In genomic region chr17:17704931-17705330, GRCh38 we compare ENCODE assay signal across 19 cellular contexts. TPM values are rescaled to one million over a fixed set of nuclear protein-coding genes. Genes with fewer than 3 reads are reported as not detected.
DNase-seq lines count a peak whose midpoint lies in the region; TF ChIP-seq lines count a peak whose summit lies in the region.
"Had no signal": no experiment of that assay in that cellular context is flagged by ENCODE, and none has a peak within 500 bp of the region (broad histone marks: within the 10 kb centered on the region; RNA-seq: fewer than 3 reads in every experiment).

No MANE protein-coding gene starts in this region.

- H3K27me3 Mint-ChIP-seq in activated CD4-positive, alpha-beta T cell treated with anti-CD3 and anti-CD28 coated beads, Interleukin-2, amount 10 ng/mL, durations not matched to agents 7 days and 5 days: no peaks in the 10 kb centered on the region
- no peaks in the 10 kb centered on the region for H3K27me3 Mint-ChIP-seq in activated CD4-positive, alpha-beta T cell treated with anti-CD3 and anti-CD28 coated beads, Interleukin-2, amount 10 ng/mL, durations not matched to agents 24 days and 14 days
- H3K27me3 Mint-ChIP-seq in mesothelial cell of epicardium (ENCODE audit: low read depth): no peaks in the 10 kb centered on the region
- H3K27me3 Mint-ChIP-seq: CD4-positive, CD25-positive, alpha-beta regulatory T cell; CD8-positive, alpha-beta memory T cell had no signal

- H3K4me3 ChIP-seq in spleen: no peak overlapping the region
- H3K4me3 ChIP-seq: HAP-1 had no signal

- POLR2A ChIA-PET in activated CD4-positive, alpha-beta T cell treated with anti-CD3 and anti-CD28 coated beads, Interleukin-2, amount 10 ng/mL, durations not matched to agents 7 days and 5 days (lab: Charles Lee): no interaction called here
- POLR2A ChIA-PET in RWPE1 (lab: Yijun Ruan, JAX; ENCODE audit: low non-redundant PET): no interaction called here

- H3K4me3 Mint-ChIP-seq in activated CD4-positive, alpha-beta T cell treated with anti-CD3 and anti-CD28 coated beads, Interleukin-2, amount 10 ng/mL, durations not matched to agents 7 days and 5 days: no peak overlapping the region
- no peak overlapping the region for H3K4me3 Mint-ChIP-seq in activated CD4-positive, alpha-beta T cell treated with anti-CD3 and anti-CD28 coated beads, Interleukin-2, amount 10 ng/mL, durations not matched to agents 24 days and 14 days
- no peak overlapping the region for H3K4me3 Mint-ChIP-seq in mesothelial cell of epicardium
- H3K4me3 Mint-ChIP-seq: CD4-positive, CD25-positive, alpha-beta regulatory T cell; CD8-positive, alpha-beta memory T cell had no signal

- peaks cover 0 to 17% (median 0%) of the 10 kb centered on the region in 6 donors for H3K36me3 ChIP-seq in spleen

- DNase-seq in activated CD4-positive, alpha-beta T cell treated with anti-CD3 and anti-CD28 coated beads, Interleukin-2, amount 10 ng/mL, durations not matched to agents 7 days and 5 days: no peak
- no peak for DNase-seq in activated CD4-positive, alpha-beta T cell treated with anti-CD3 and anti-CD28 coated beads, Interleukin-2, amount 10 ng/mL, durations not matched to agents 24 days and 14 days
- DNase-seq in RWPE1 (ENCODE audit: low spot score) (no peak), mesothelial cell of epicardium (ENCODE audit: low spot score in 2 of 2, unreplicated experiment in 2 of 2) (no peak), spleen (no peak), HUDEP-2 (lab: John Stamatoyannopoulos, UW; ENCODE audit: unreplicated experiment in 76 of 76) (no peak), epidermal melanocyte (ENCODE audit: insufficient read length, low spot score) (no peak), GM19238 (ENCODE audit: insufficient read length, low spot score) (no peak)
- DNase-seq: C1 segment of cervical spinal cord; CD4-positive, CD25-positive, alpha-beta regulatory T cell; CD8-positive, alpha-beta memory T cell; COR-L47; DMS 273 treated with DMSO at 0.1 percent for 48 hours; DMS53; DND-41; EL; KG1 had no signal

- TF ChIP-seq POLR2A in spleen (IDR thresholded peaks at IDR 0.05): no peak

- intact Hi-C loops in activated CD4-positive, alpha-beta T cell treated with anti-CD3 and anti-CD28 coated beads, Interleukin-2, amount 10 ng/mL, durations not matched to agents 24 days and 14 days (cut with micrococcal nuclease): no loop called here
- intact Hi-C loops in spleen (cut with DNase I; ENCODE audit: low total_unique reads): no loop called here

- CTCF ChIA-PET in activated CD4-positive, alpha-beta T cell treated with anti-CD3 and anti-CD28 coated beads, Interleukin-2, amount 10 ng/mL, durations not matched to agents 7 days and 5 days (lab: Charles Lee): no interaction called here
- CTCF ChIA-PET in RWPE1 (lab: Yijun Ruan, JAX): no interaction called here

- H3K9me3 Mint-ChIP-seq in activated CD4-positive, alpha-beta T cell treated with anti-CD3 and anti-CD28 coated beads, Interleukin-2, amount 10 ng/mL, durations not matched to agents 7 days and 5 days: no peaks in the 10 kb centered on the region
- no peaks in the 10 kb centered on the region for H3K9me3 Mint-ChIP-seq in activated CD4-positive, alpha-beta T cell treated with anti-CD3 and anti-CD28 coated beads, Interleukin-2, amount 10 ng/mL, durations not matched to agents 24 days and 14 days
- no peaks in the 10 kb centered on the region for H3K9me3 Mint-ChIP-seq in mesothelial cell of epicardium
- H3K9me3 Mint-ChIP-seq: CD8-positive, alpha-beta memory T cell had no signal

- TF ChIP-seq CTCF in RWPE1 (conservative IDR thresholded peaks at IDR 0.05; ENCODE audit: low read depth) (no peak), mesothelial cell of epicardium (IDR thresholded peaks at IDR 0.05; ENCODE audit: unreplicated experiment) (no peak), spleen (IDR thresholded peaks at IDR 0.05 in 8 of 11, conservative IDR thresholded peaks at IDR 0.05 in 3 of 11) (no peak)

- peaks cover 0 to 12% (median 0%) of the 10 kb centered on the region in 7 donors for H3K27me3 ChIP-seq in spleen (replicated peaks in 1 of 7)

- H3K9me3 ChIP-seq in spleen: no peaks in the 10 kb centered on the region
- H3K9me3 ChIP-seq: HAP-1 had no signal

- H3K27ac Mint-ChIP-seq in activated CD4-positive, alpha-beta T cell treated with anti-CD3 and anti-CD28 coated beads, Interleukin-2, amount 10 ng/mL, durations not matched to agents 7 days and 5 days: peak overlapping the region; percentile 57
- H3K27ac Mint-ChIP-seq in activated CD4-positive, alpha-beta T cell treated with anti-CD3 and anti-CD28 coated beads, Interleukin-2, amount 10 ng/mL, durations not matched to agents 24 days and 14 days: no peak overlapping the region
- peak overlapping the region; percentile 76 for H3K27ac Mint-ChIP-seq in mesothelial cell of epicardium
- H3K27ac Mint-ChIP-seq: CD4-positive, CD25-positive, alpha-beta regulatory T cell had no signal

- H3K36me3 Mint-ChIP-seq in activated CD4-positive, alpha-beta T cell treated with anti-CD3 and anti-CD28 coated beads, Interleukin-2, amount 10 ng/mL, durations not matched to agents 7 days and 5 days (ENCODE audit: low read depth): peaks cover 2% of the 10 kb centered on the region
- peaks cover 8% of the 10 kb centered on the region for H3K36me3 Mint-ChIP-seq in activated CD4-positive, alpha-beta T cell treated with anti-CD3 and anti-CD28 coated beads, Interleukin-2, amount 10 ng/mL, durations not matched to agents 24 days and 14 days (ENCODE audit: low read depth)
- peaks cover 15% of the 10 kb centered on the region for H3K36me3 Mint-ChIP-seq in mesothelial cell of epicardium

- 95 to 100% (median 98%) methylated on average over 2 of the region's 2 CpGs for WGBS in spleen, 5 donors

- peaks cover 3% of the 10 kb centered on the region for H3K4me1 Mint-ChIP-seq in activated CD4-positive, alpha-beta T cell treated with anti-CD3 and anti-CD28 coated beads, Interleukin-2, amount 10 ng/mL, durations not matched to agents 7 days and 5 days
- H3K4me1 Mint-ChIP-seq in activated CD4-positive, alpha-beta T cell treated with anti-CD3 and anti-CD28 coated beads, Interleukin-2, amount 10 ng/mL, durations not matched to agents 24 days and 14 days: peaks cover 8% of the 10 kb centered on the region
- H3K4me1 Mint-ChIP-seq in mesothelial cell of epicardium: peaks cover 67% of the 10 kb centered on the region

- H3K4me1 ChIP-seq in spleen: peaks cover 7 to 81% (median 46%) of the 10 kb centered on the region in 6 donors
- H3K4me1 ChIP-seq: HAP-1 had no signal

- H3K27ac ChIP-seq in RWPE1 (peak overlapping the region; percentile 49; the same call in 1 of the 2 replicates), spleen (peak overlapping the region in 5 of 8 donors; percentile 58 to 69 (median 69))
- H3K27ac ChIP-seq: 22Rv1 had no signal

RNA-seq across cellular contexts. Expression of gene RAI1, which starts 23.7 kb away (rescaled TPM):
- total RNA-seq in activated CD4-positive, alpha-beta T cell treated with anti-CD3 and anti-CD28 coated beads, Interleukin-2, amount 10 ng/mL, durations not matched to agents 7 days and 5 days: 10 to 100 TPM; 18.1 to 18.5 TPM
- total RNA-seq in activated CD4-positive, alpha-beta T cell treated with anti-CD3 and anti-CD28 coated beads, Interleukin-2, amount 10 ng/mL, durations not matched to agents 24 days and 14 days: 30.1 and 34.5 TPM in 2 replicates
- total RNA-seq in mesothelial cell of epicardium: 127 to 137 TPM (median 129 TPM) in 3 replicates
- 10 to 100 TPM; 28.9 to 61.9 (median 40.3) TPM for total RNA-seq in spleen
- 10 to 100 TPM in 1 of 3 donors, 1 to 10 TPM in 2; 5.4 to 19.7 (median 6.1) TPM for polyA plus RNA-seq in spleen
